In the genomic region with DNA sequence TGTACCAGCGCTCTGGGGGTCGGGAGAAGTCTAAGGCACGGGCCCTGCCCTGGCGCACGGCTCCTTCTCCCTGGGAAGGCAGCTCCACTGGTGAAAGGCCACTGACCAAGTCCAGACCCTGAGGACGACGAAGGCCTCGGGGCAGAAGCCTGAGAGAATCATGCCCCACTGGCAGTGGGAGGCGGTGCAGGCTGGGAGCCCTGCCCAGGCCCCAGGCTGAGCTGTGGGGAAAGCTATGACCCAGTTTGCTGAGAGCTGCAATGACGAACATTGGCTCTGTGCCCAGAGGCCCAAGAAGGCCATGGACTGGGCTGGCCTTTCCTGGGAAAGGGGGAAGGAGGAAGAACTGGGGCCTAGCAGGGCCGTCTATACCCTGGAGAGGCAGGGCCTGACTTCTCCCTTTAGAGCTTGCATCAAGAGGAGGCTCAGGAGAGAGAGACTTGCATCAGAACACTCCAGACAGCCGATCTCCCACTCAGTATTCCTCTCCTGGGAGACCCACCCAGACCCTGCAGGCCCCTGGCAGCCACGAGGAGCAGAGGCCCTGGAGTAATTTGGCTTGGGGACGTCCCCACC, we compare ENCODE assay signal across 1 cellular context.
TF ChIP-seq lines count a peak whose summit lies in the region.

No MANE protein-coding gene starts in this region.

TF ChIP-seq in GM12878, 131 proteins besides CTCF, POLR2A, EP300 and RAD21:
- TF ChIP-seq BACH1 (IDR thresholded peaks at IDR 0.05; ENCODE audit: borderline replicate concordance) = no peak
- TF ChIP-seq SMAD5 (IDR thresholded peaks at IDR 0.05; ENCODE audit: low read depth) = no peak
- no peak for TF ChIP-seq HDAC6 (IDR thresholded peaks at IDR 0.05; ENCODE audit: unreplicated experiment)
